Comparison of ENCODE assay signal across 8 cellular contexts in the genomic region with DNA sequence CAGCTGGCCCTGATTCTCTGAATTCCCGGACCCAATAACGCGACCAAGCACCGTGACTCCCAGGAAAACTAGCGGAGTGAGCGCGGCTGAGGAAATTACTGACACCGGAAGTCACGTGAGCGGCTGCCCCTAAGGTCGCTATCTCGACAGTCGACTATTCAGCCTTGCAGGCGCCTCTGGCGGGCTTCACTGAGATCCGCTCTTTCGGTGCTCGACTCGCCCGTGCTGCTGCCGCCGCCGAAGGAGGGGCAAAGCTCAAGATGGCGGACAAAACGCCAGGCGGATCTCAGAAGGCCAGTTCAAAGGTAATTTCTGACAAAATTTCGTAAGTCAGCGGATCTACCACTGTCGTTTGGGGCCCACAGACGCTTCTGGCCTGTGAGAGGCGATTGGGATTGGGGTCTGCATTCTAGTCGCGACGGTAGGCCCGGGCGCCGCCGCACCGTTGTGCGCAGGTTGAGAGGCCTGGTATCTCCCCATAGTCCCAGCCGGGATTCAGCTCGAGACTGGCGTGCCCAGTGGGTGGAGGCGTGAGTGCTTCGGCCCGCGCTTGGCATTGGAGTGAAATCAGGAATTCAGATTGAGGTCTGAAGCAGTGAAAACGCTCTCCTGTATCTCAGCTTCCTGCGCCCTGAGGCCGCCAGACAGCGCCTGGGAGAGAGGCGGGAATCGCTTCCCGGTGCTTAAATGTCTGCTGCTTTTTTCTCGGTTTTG. TPM values are rescaled to one million over a fixed set of nuclear protein-coding genes. Genes with fewer than 3 reads are reported as not detected.
A peak's percentile ranks its signal among the peaks of the same experiment; 100 is the strongest.
DNase-seq lines count a peak whose midpoint lies in the region; ATAC-seq and TF ChIP-seq lines count a peak whose summit lies in the region.

A gene (plus strand): TSS at position 202 of the 714 bp plus-strand sequence. CDS start 59 bp downstream, at position 261.

- peaks cover 8% of the 10 kb centered on the region for H3K27me3 Mint-ChIP-seq in activated CD4-positive, alpha-beta T cell treated with anti-CD3 and anti-CD28 coated beads, Interleukin-2, amount 10 ng/mL, durations not matched to agents 24 days and 14 days

- TF ChIP-seq CTCF in BJ (IDR thresholded peaks at IDR 0.05; ENCODE audit: insufficient read depth, low read depth, low read length) (no peak), coronary artery (IDR thresholded peaks at IDR 0.05) (no peak)

- CTCF ChIA-PET in BJ (lab: Yijun Ruan, JAX), result interaction anchor here (0.7 to 1.7 kb wide), 6 partner anchors 8 to 422 kb away, joined by 3 to 8 read pairs (median 4); no protein-coding TSS in a partner anchor

- H3K27ac Mint-ChIP-seq in activated CD4-positive, alpha-beta T cell treated with anti-CD3 and anti-CD28 coated beads, Interleukin-2, amount 10 ng/mL, durations not matched to agents 24 days and 14 days, result peak within 1 kb of the TSS; percentile 97

- H3K4me3 Mint-ChIP-seq in activated CD4-positive, alpha-beta T cell treated with anti-CD3 and anti-CD28 coated beads, Interleukin-2, amount 10 ng/mL, durations not matched to agents 24 days and 14 days, result peak within 1 kb of the TSS; percentile 96

- H3K27ac ChIP-seq in coronary artery, result peak within 1 kb of the TSS; percentile 91 to 96

- DNase-seq in BJ (ENCODE audit: low read depth) (peak; percentile 89), NCI-H526 treated with DMSO at 0.1 percent for 48 hours (lab: John Stamatoyannopoulos, UW) (peak; percentile 96), coronary artery (ENCODE audit: low spot score) (peak; percentile 97), left colon (peak; percentile 97 to 98)
- DNase-seq in activated CD4-positive, alpha-beta T cell treated with anti-CD3 and anti-CD28 coated beads, Interleukin-2, amount 10 ng/mL, durations not matched to agents 24 days and 14 days, result peak; percentile 97
- DNase-seq in stimulated activated CD4-positive, alpha-beta T cell treated with anti-CD3 and anti-CD28 coated beads, Interleukin-1b, Interleukin-23, amount 100 ng/mL, for 48 hours, result peak; percentile 93

- peaks cover 2% of the 10 kb centered on the region for H3K36me3 Mint-ChIP-seq in activated CD4-positive, alpha-beta T cell treated with anti-CD3 and anti-CD28 coated beads, Interleukin-2, amount 10 ng/mL, durations not matched to agents 24 days and 14 days (ENCODE audit: low read depth)

- no peaks in the 10 kb centered on the region for H3K9me3 Mint-ChIP-seq in activated CD4-positive, alpha-beta T cell treated with anti-CD3 and anti-CD28 coated beads, Interleukin-2, amount 10 ng/mL, durations not matched to agents 24 days and 14 days

- POLR2A ChIA-PET in BJ (lab: Charles Lee), result interaction anchor here (0.6 kb wide), 1 partner anchor 415 kb away, joined by 3 read pairs; no protein-coding TSS in a partner anchor

- H3K27me3 ChIP-seq in BJ (ENCODE audit: control insufficient read depth, insufficient read depth, low read length), result no peaks in the 10 kb centered on the region

- H3K36me3 ChIP-seq in BJ (ENCODE audit: control insufficient read depth, insufficient read depth, low read length), result no peaks in the 10 kb centered on the region

- peak; percentile 95 for ATAC-seq in GM19324 (IDR thresholded peaks at IDR 0.05; ENCODE audit: low FRiP score, unreplicated experiment)
- peak; percentile 83 for ATAC-seq in HG03469 (IDR thresholded peaks at IDR 0.05; ENCODE audit: unreplicated experiment)
- ATAC-seq in left colon, result peak; percentile 92

- H3K4me3 ChIP-seq in BJ (ENCODE audit: low read depth, low read length) (peak within 1 kb of the TSS; percentile 64), coronary artery (peak within 1 kb of the TSS; percentile 83)

- intact Hi-C loops in activated CD4-positive, alpha-beta T cell treated with anti-CD3 and anti-CD28 coated beads, Interleukin-2, amount 10 ng/mL, durations not matched to agents 24 days and 14 days (cut with micrococcal nuclease), result loop anchor here (1.0 to 10.0 kb wide), 6 partner anchors 277 to 1771 kb away; a partner anchor contains a TSS
- intact Hi-C loops in left colon (cut with DNase I, micrococcal nuclease), result no loop called here

- peaks cover 24% of the 10 kb centered on the region for H3K4me1 Mint-ChIP-seq in activated CD4-positive, alpha-beta T cell treated with anti-CD3 and anti-CD28 coated beads, Interleukin-2, amount 10 ng/mL, durations not matched to agents 24 days and 14 days

RNA-seq across cellular contexts. Expression of the gene that starts here (rescaled TPM):
- 22.6 and 47.2 TPM in 2 replicates for polyA plus RNA-seq in BJ (2011; rRNA removed)
- polyA minus RNA-seq in BJ (2011; rRNA and poly(A)+ RNA removed), result 35.0 and 39.4 TPM in 2 replicates
- 189 and 212 TPM in 2 replicates for total RNA-seq in activated CD4-positive, alpha-beta T cell treated with anti-CD3 and anti-CD28 coated beads, Interleukin-2, amount 10 ng/mL, durations not matched to agents 24 days and 14 days
- total RNA-seq in left colon, result 10 to 100 TPM; 55.1 to 69.1 TPM

Comparison
In these comparisons a context has a peak if more than half of its experiments do, and no peak if none do; other contexts are left out.
1. Peak in every context shown above with its lines: DNase-seq, ATAC-seq, H3K4me3 ChIP-seq and H3K27ac ChIP-seq.